ENCODE assay signal across 8 cellular contexts in genomic region chr17:43359469-43360105, GRCh38. TPM values are rescaled to one million over a fixed set of nuclear protein-coding genes. Genes with fewer than 3 reads are reported as not detected.
DNase-seq lines count a peak whose midpoint lies in the region; ATAC-seq, FAIRE-seq and TF ChIP-seq lines count a peak whose summit lies in the region.

No MANE protein-coding gene starts in this region.

- CTCF ChIA-PET in Panc1 (lab: Charles Lee) (no interaction called here), endothelial cell of umbilical vein (lab: Charles Lee) (interaction anchor here (3.0 kb wide), 1 partner anchor 123 kb away, joined by 27 read pairs; the partner anchor contains the start of gene DHX8)

- H3K36me3 ChIP-seq in DOHH2 (ENCODE audit: control insufficient read depth, low read length) (peaks cover 3% of the 10 kb centered on the region; the same call in 1 of the 2 replicates), Panc1 (ENCODE audit: control insufficient read depth, insufficient read depth, low read length) (no peaks in the 10 kb centered on the region), endothelial cell of umbilical vein (ENCODE audit: control insufficient read depth in 2 of 2, extremely low read depth in 1 of 2, insufficient read depth in 2 of 2, low read length in 2 of 2) (no peaks in the 10 kb centered on the region), rectal smooth muscle tissue (ENCODE audit: control insufficient read depth, insufficient read depth, low read length) (no peaks in the 10 kb centered on the region)

- no TSS peak for BruUV-seq in Panc1 (replicated peaks; lab: Mats Ljungman, UMichigan)
- no TSS peak for BruUV-seq in endothelial cell of umbilical vein (replicated peaks; lab: Mats Ljungman, UMichigan)

- DNase-seq in Panc1 (ENCODE audit: low read depth, low spot score) (no peak), endothelial cell of umbilical vein (ENCODE audit: low read depth, low spot score) (no peak), GM10266 (ENCODE audit: extremely low spot score) (no peak), erythroblast (lab: John Stamatoyannopoulos, UW) (no peak), AG08396 (ENCODE audit: low spot score) (no peak), DMS114 treated with DMSO at 0.1 percent for 48 hours (lab: John Stamatoyannopoulos, UW; ENCODE audit: unreplicated experiment) (no peak)

- intact Hi-C loops in Panc1 (cut with micrococcal nuclease; ENCODE audit: unreplicated experiment): no loop called here
- intact Hi-C loops in endothelial cell of umbilical vein (cut with micrococcal nuclease): loop anchor here (1.0 to 2.0 kb wide), 2 partner anchors 9 to 123 kb away; partner anchors contain the start of gene DHX8

- peaks cover 33% of the 10 kb centered on the region for H3K4me1 ChIP-seq in DOHH2 (ENCODE audit: control insufficient read depth, low read length)
- H3K4me1 ChIP-seq in Panc1 (ENCODE audit: control insufficient read depth, insufficient read depth, low read length): peaks cover 27% of the 10 kb centered on the region
- peaks cover 10% of the 10 kb centered on the region for H3K4me1 ChIP-seq in endothelial cell of umbilical vein (ENCODE audit: control insufficient read depth, extremely low read depth, insufficient read depth, low read length)
- peaks cover 11% of the 10 kb centered on the region for H3K4me1 ChIP-seq in rectal smooth muscle tissue (ENCODE audit: control insufficient read depth, insufficient read depth, low read length)

- POLR2A ChIA-PET in Panc1 (lab: Charles Lee) (no interaction called here), endothelial cell of umbilical vein (lab: Charles Lee) (interaction anchor here (0.8 to 2.9 kb wide), 4 partner anchors 8 to 45 kb away, joined by 4 to 50 read pairs (median 26); no protein-coding TSS in a partner anchor)

- no peaks in the 10 kb centered on the region for H3K9me3 ChIP-seq in DOHH2 (ENCODE audit: control insufficient read depth, insufficient read depth, low read length)
- no peaks in the 10 kb centered on the region for H3K9me3 ChIP-seq in Panc1 (ENCODE audit: control insufficient read depth, insufficient read depth, low read depth, low read length)
- H3K9me3 ChIP-seq in endothelial cell of umbilical vein (replicated peaks; ENCODE audit: control insufficient read depth, insufficient read depth, low read length): no peaks in the 10 kb centered on the region

- H3F3A ChIP-seq in DOHH2 (ENCODE audit: control insufficient read depth, insufficient read depth): peaks cover 15% of the 10 kb centered on the region

- no peaks in the 10 kb centered on the region for H3K9me1 ChIP-seq in endothelial cell of umbilical vein (replicated peaks; ENCODE audit: control insufficient read depth, extremely low read depth, insufficient read depth, low read length)

- in situ Hi-C loops in Panc1 (cut with HindIII; ENCODE audit: low pct_unique_long_range_greater_than_20kb, low sequenced_read_pairs): no loop called here

- no peak for TF ChIP-seq POLR2A in endothelial cell of umbilical vein (IDR thresholded peaks at IDR 0.05; ENCODE audit: low read depth, low read length)
- TF ChIP-seq POLR2A in erythroblast (IDR thresholded peaks at IDR 0.05; ENCODE audit: low read length): no peak

- dilution Hi-C loops in endothelial cell of umbilical vein (cut with MboI; ENCODE audit: extremely low pct_ligation_motif_present, low sequenced_read_pairs): no loop called here

- H3K9ac ChIP-seq in endothelial cell of umbilical vein (replicated peaks; ENCODE audit: extremely low read depth, insufficient read depth, low read length) (peak overlapping the region; percentile 98), rectal smooth muscle tissue (ENCODE audit: low read length) (peak overlapping the region; percentile 14)

- H3K9me2 ChIP-seq in DOHH2 (replicated peaks; ENCODE audit: control insufficient read depth, low read length): no peaks in the 10 kb centered on the region

- no peak for ATAC-seq in Panc1

- no peaks in the 10 kb centered on the region for H4K20me1 ChIP-seq in DOHH2 (ENCODE audit: control insufficient read depth, insufficient read depth, low read depth, low read length)
- no peaks in the 10 kb centered on the region for H4K20me1 ChIP-seq in endothelial cell of umbilical vein (replicated peaks; ENCODE audit: control insufficient read depth, extremely low read depth, insufficient read depth, low read length)

- H3K79me2 ChIP-seq in DOHH2 (ENCODE audit: control insufficient read depth, low read length) (0 out of 2 replicates have a peak, but pooled peaks cover 2% of the 10 kb centered on the region), endothelial cell of umbilical vein (ENCODE audit: control insufficient read depth, insufficient read depth, low read length) (no peaks in the 10 kb centered on the region)

- TF ChIP-seq CTCF in DOHH2 (IDR thresholded peaks at IDR 0.05; ENCODE audit: low read depth, low read length, poor library complexity, severe bottlenecking) (no peak), Panc1 (IDR thresholded peaks at IDR 0.05) (no peak), endothelial cell of umbilical vein (IDR thresholded peaks at IDR 0.05; ENCODE audit: extremely low read depth in 1 of 2, insufficient read depth in 1 of 2, low read depth in 1 of 2, low read length in 2 of 2) (no peak), GM10266 (IDR thresholded peaks at IDR 0.05; ENCODE audit: control insufficient read depth, insufficient read depth, low read depth, missing control alignments) (no peak)

- no peaks in the 10 kb centered on the region for H3K27me3 ChIP-seq in DOHH2 (ENCODE audit: control insufficient read depth, low read length)
- H3K27me3 ChIP-seq in Panc1 (ENCODE audit: control insufficient read depth, insufficient read depth, low read length): no peaks in the 10 kb centered on the region
- no peaks in the 10 kb centered on the region for H3K27me3 ChIP-seq in endothelial cell of umbilical vein (ENCODE audit: control insufficient read depth in 2 of 2, insufficient read depth in 2 of 2, low read length in 2 of 2)
- H3K27me3 ChIP-seq in rectal smooth muscle tissue (ENCODE audit: control insufficient read depth, insufficient read depth, low read length): no peaks in the 10 kb centered on the region

- peak overlapping the region; percentile 49 for H2AFZ ChIP-seq in endothelial cell of umbilical vein (ENCODE audit: low read depth, low read length)

- peak overlapping the region; percentile 99 for H3K4me2 ChIP-seq in DOHH2 (ENCODE audit: low read length)
- H3K4me2 ChIP-seq in endothelial cell of umbilical vein (ENCODE audit: insufficient read depth, low read length): peak overlapping the region; percentile 85

- peak overlapping the region; percentile 97 for H3K27ac ChIP-seq in DOHH2 (ENCODE audit: low read depth, low read length)
- H3K27ac ChIP-seq in Panc1 (ENCODE audit: low read length): peak overlapping the region; percentile 94
- peak overlapping the region; percentile 71 for H3K27ac ChIP-seq in endothelial cell of umbilical vein (ENCODE audit: insufficient read depth, low read depth, low read length)
- peak overlapping the region; percentile 97 for H3K27ac ChIP-seq in rectal smooth muscle tissue (ENCODE audit: low read depth, low read length)

- FAIRE-seq in endothelial cell of umbilical vein (lab: Jason Lieb, UNC): no peak

- H3K4me3 ChIP-seq in DOHH2 (ENCODE audit: low read length) (peak overlapping the region; percentile 92), Panc1 (ENCODE audit: low read depth in 2 of 2, low read length in 2 of 2) (peak overlapping the region; percentile 58 to 84), endothelial cell of umbilical vein (replicated peaks in 1 of 3; ENCODE audit: insufficient read depth in 1 of 3, low read depth in 1 of 3, low read length in 3 of 3) (peak overlapping the region in 2 of 3 experiments; percentile 40 to 86), rectal smooth muscle tissue (ENCODE audit: low read length) (peak overlapping the region; percentile 71)

TF ChIP-seq in endothelial cell of umbilical vein, 7 proteins besides CTCF, POLR2A, EP300 and RAD21:
- no peak for TF ChIP-seq MAX (IDR thresholded peaks at IDR 0.05; ENCODE audit: insufficient read depth, insufficient read length)
- TF ChIP-seq JUN (IDR thresholded peaks at IDR 0.05; ENCODE audit: borderline replicate concordance, insufficient read depth, insufficient read length, low read depth): no peak
- TF ChIP-seq GATA2 (IDR thresholded peaks at IDR 0.05; ENCODE audit: insufficient read depth, insufficient read length, low read depth, low read length): no peak
- TF ChIP-seq MYC (IDR thresholded peaks at IDR 0.05; ENCODE audit: low read depth, low read length): no peak
- no peak for TF ChIP-seq POLR2AphosphoS5 (IDR thresholded peaks at IDR 0.05; ENCODE audit: insufficient read depth, low read depth, low read length)
- TF ChIP-seq FOS (IDR thresholded peaks at IDR 0.05; ENCODE audit: borderline replicate concordance, insufficient read depth, low read length): no peak
- TF ChIP-seq EZH2 (IDR thresholded peaks at IDR 0.05; ENCODE audit: borderline replicate concordance, low read depth, low read length, severe bottlenecking): no peak

RNA-seq across cellular contexts. Expression of gene ARL4D, which starts 39.2 kb away (rescaled TPM):
- 4.5 TPM for total RNA-seq in Panc1 (2021; ENCODE audit: unreplicated experiment)
- 5.0 TPM for polyA plus RNA-seq in Panc1 (2012; ENCODE audit: insufficient read length)
- 3.6 and 4.1 TPM in 2 replicates for total RNA-seq in endothelial cell of umbilical vein
- 3.8 and 5.3 TPM in 2 replicates for polyA plus RNA-seq in endothelial cell of umbilical vein
- polyA plus RNA-seq in endothelial cell of umbilical vein (2011; cell fraction: cytosol; rRNA removed): 3.0 and 4.6 TPM in 2 replicates
- polyA plus RNA-seq in endothelial cell of umbilical vein (2011; cell fraction: nucleus; rRNA removed): 1.7 and 1.9 TPM in 2 replicates
- polyA plus RNA-seq in endothelial cell of umbilical vein (2012): 3.9 and 5.4 TPM in 2 replicates
- polyA minus RNA-seq in endothelial cell of umbilical vein: 2.0 and 2.2 TPM in 2 replicates
- 11.2 TPM for polyA minus RNA-seq in endothelial cell of umbilical vein (2011; cell fraction: cytosol; rRNA and poly(A)+ RNA removed)
- 1.1 and 1.3 TPM in 2 replicates for polyA minus RNA-seq in endothelial cell of umbilical vein (2011; cell fraction: nucleus; rRNA and poly(A)+ RNA removed)
